Comparison of ENCODE assay signal across 12 cellular contexts in the genomic region with DNA sequence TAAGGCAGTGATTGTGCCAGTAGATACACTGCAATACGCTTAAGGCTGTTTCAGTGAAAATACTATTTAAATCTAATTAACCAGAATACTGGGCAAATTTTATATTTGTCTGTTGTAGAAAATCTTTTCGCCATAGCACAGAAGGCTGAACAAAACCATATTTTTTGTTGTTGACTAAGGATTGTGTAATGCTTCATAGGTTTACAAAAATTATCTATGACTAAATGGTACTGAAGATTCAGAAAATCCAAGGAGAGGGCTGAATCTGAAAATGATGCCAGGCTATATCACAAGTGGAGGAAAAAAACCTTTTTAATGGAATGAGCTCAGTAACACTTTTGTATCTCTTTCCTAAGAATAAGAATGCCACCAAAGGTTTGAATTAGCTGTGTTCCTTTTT. TPM values are rescaled to one million over a fixed set of nuclear protein-coding genes. Genes with fewer than 3 reads are reported as not detected.
DNase-seq lines count a peak whose midpoint lies in the region; ATAC-seq, FAIRE-seq and TF ChIP-seq lines count a peak whose summit lies in the region.
"Had no signal": no experiment of that assay in that cellular context is flagged by ENCODE, and none has a peak within 500 bp of the region (broad histone marks: within the 10 kb centered on the region; RNA-seq: fewer than 3 reads in every experiment).

No MANE protein-coding gene starts in this region.

- no peak for TF ChIP-seq RAD21 in A549 (conservative IDR thresholded peaks at IDR 0.05 in 1 of 2, IDR thresholded peaks at IDR 0.05 in 1 of 2)

- H3K9me3 Mint-ChIP-seq in immature natural killer cell = no peaks in the 10 kb centered on the region

- CTCF ChIA-PET in A549 (lab: Yijun Ruan, JAX) = interaction anchor here (3.2 to 3.9 kb wide), 3 partner anchors 14 to 70 kb away, joined by 14 to 26 read pairs (median 19); a partner anchor contains a TSS

- peaks cover 0 to 3% (median 0%) of the 10 kb centered on the region in 3 donors for H3K27me3 Mint-ChIP-seq in immature natural killer cell (ENCODE audit: low read depth in 3 of 3)

- ATAC-seq in A549 = no peak
- no peak for ATAC-seq in HG02981 (IDR thresholded peaks at IDR 0.05; ENCODE audit: unreplicated experiment)
- no peak for ATAC-seq in HG03460 (IDR thresholded peaks at IDR 0.05; ENCODE audit: unreplicated experiment)
- ATAC-seq in left ventricle myocardium superior = no peak
- no peak for ATAC-seq in HG02852 (IDR thresholded peaks at IDR 0.05; ENCODE audit: unreplicated experiment)

- POLR2A ChIA-PET in A549 (lab: Yijun Ruan, JAX) = interaction anchor here (0.5 to 3.6 kb wide), 2 partner anchors 11 to 14 kb away, joined by 3 to 17 read pairs; a partner anchor contains a TSS

- H3K9me3 ChIP-seq in A549 (peaks cover 4% of the 10 kb centered on the region; the same call in 2 of the 3 replicates), adipocyte (ENCODE audit: control insufficient read depth, low read length) (no peaks in the 10 kb centered on the region)

- peaks cover 36 to 55% of the 10 kb centered on the region in 2 donors for H3K4me1 Mint-ChIP-seq in immature natural killer cell

- DNase-seq in A549 (ENCODE audit: low read depth in 1 of 2, low spot score in 1 of 2) (no peak), ELR (ENCODE audit: low read depth) (peak; percentile 52), adipocyte (ENCODE audit: low read depth) (no peak), immature natural killer cell (no peak), left ventricle myocardium superior (no peak)
- DNase-seq: activated CD4-positive, CD25-positive, alpha-beta regulatory T cell; activated naive CD4-positive, alpha-beta T cell; midbrain; SIG-M5 had no signal

- FAIRE-seq in A549 (lab: Jason Lieb, UNC) = no peak

- H3K4me3 Mint-ChIP-seq in immature natural killer cell = peak overlapping the region in 3 of 5 donors; percentile 1 to 27 (median 21)

- peak overlapping the region; percentile 97 for H3K9ac ChIP-seq in adipocyte (ENCODE audit: low read length)

- no peak for TF ChIP-seq EP300 in A549 (IDR thresholded peaks at IDR 0.05)

- H3K4me2 ChIP-seq in A549 = peak overlapping the region; percentile 88

- H3K36me3 Mint-ChIP-seq in immature natural killer cell = no peaks in the 10 kb centered on the region

- peak overlapping the region; percentile 28 for H3K4me3 ChIP-seq in A549
- peak overlapping the region; percentile 88 for H3K4me3 ChIP-seq in adipocyte (ENCODE audit: low read length)

- 42% methylated on average over 2 of the region's 2 CpGs for WGBS in A549 (ENCODE audit: missing lambda C conversion rate)

- intact Hi-C loops in left ventricle myocardium superior (cut with micrococcal nuclease) = no loop called here

- peak overlapping the region; percentile 96 for H3K27ac ChIP-seq in A549

- TF ChIP-seq CTCF in A549 (IDR thresholded peaks at IDR 0.05) = no peak

- H3K36me3 ChIP-seq in adipocyte (ENCODE audit: control insufficient read depth, insufficient read depth, low read length, severe bottlenecking) = no peaks in the 10 kb centered on the region

- peaks cover 71% of the 10 kb centered on the region for H3K4me1 ChIP-seq in A549
- H3K4me1 ChIP-seq in adipocyte (ENCODE audit: control insufficient read depth, insufficient read depth, low read length) = peaks cover 71% of the 10 kb centered on the region

- no peak for TF ChIP-seq POLR2A in A549 (IDR thresholded peaks at IDR 0.05; ENCODE audit: low read length)

- no peaks in the 10 kb centered on the region for H3K27me3 ChIP-seq in adipocyte (replicated peaks; ENCODE audit: control insufficient read depth, insufficient read depth, low read length)

- H3K27ac Mint-ChIP-seq in immature natural killer cell = no peak overlapping the region

TF ChIP-seq in A549, 52 proteins besides CTCF, POLR2A, EP300 and RAD21:
- TF ChIP-seq CBX8 (IDR thresholded peaks at IDR 0.05) = no peak
- no peak for TF ChIP-seq CHD2 (IDR thresholded peaks at IDR 0.05; ENCODE audit: low read length, partially characterized antibody)

RNA-seq across cellular contexts. Expression of a gene that starts 2.8 kb away (rescaled TPM):
- 45.4 and 50.8 TPM in 2 replicates for polyA plus RNA-seq in A549 (2011; rRNA removed)
- polyA plus RNA-seq in A549 (2012; cell fraction: cytosol; rRNA removed) = 14.1 and 20.3 TPM in 2 replicates
- 13.2 and 16.5 TPM in 2 replicates for polyA plus RNA-seq in A549 (2012; cell fraction: nucleus; rRNA removed)
- polyA plus RNA-seq in A549 (2017; fragmentation: RNase III; extraction: RNeasy Plus Mini Kit Qiagen cat#74134 plus additional on column Dnase treatment) = 26.0 to 26.9 TPM (median 26.3 TPM) in 3 replicates
- polyA minus RNA-seq in A549 (2011; rRNA and poly(A)+ RNA removed) = 58.7 and 60.9 TPM in 2 replicates
- polyA plus RNA-seq in immature natural killer cell = 10 to 100 TPM; 28.0 to 33.7 (median 29.8) TPM
- 13.6 TPM for total RNA-seq in left ventricle myocardium superior

RNA-seq across cellular contexts. Expression of a gene that starts 12.9 kb away (rescaled TPM):
- polyA plus RNA-seq in A549 (2011; rRNA removed) (167 and 196 TPM in 2 replicates), A549 (2017; fragmentation: RNase III; extraction: RNeasy Plus Mini Kit Qiagen cat#74134 plus additional on column Dnase treatment) (101 to 108 TPM (median 108 TPM) in 3 replicates), immature natural killer cell (10 to 100 TPM; 47.8 to 87.9 (median 62.6) TPM)
- polyA plus RNA-seq in A549 (2012; cell fraction: cytosol; rRNA removed) = 42.7 and 53.8 TPM in 2 replicates
- polyA plus RNA-seq in A549 (2012; cell fraction: nucleus; rRNA removed) = 43.7 and 53.4 TPM in 2 replicates
- polyA minus RNA-seq in A549 (2011; rRNA and poly(A)+ RNA removed) = 108 and 114 TPM in 2 replicates
- total RNA-seq in left ventricle myocardium superior = 44.8 TPM

RNA-seq across cellular contexts. Expression of a gene that starts 54.2 kb away (rescaled TPM):
- polyA plus RNA-seq in A549 (2011; rRNA removed) = 65.2 and 71.1 TPM in 2 replicates
- polyA plus RNA-seq in A549 (2012; cell fraction: cytosol; rRNA removed) = 95.5 and 108 TPM in 2 replicates
- 50.2 and 51.9 TPM in 2 replicates for polyA plus RNA-seq in A549 (2012; cell fraction: nucleus; rRNA removed)
- polyA plus RNA-seq in A549 (2017; fragmentation: RNase III; extraction: RNeasy Plus Mini Kit Qiagen cat#74134 plus additional on column Dnase treatment) = 39.5 to 40.7 TPM (median 40.1 TPM) in 3 replicates
- 89.2 and 142 TPM in 2 replicates for polyA minus RNA-seq in A549 (2011; rRNA and poly(A)+ RNA removed)
- 10 to 100 TPM; 63.6 to 85.2 (median 84.6) TPM for polyA plus RNA-seq in immature natural killer cell
- total RNA-seq in left ventricle myocardium superior = 149 TPM
